Comparison of ENCODE assay signal across 2 cellular contexts in genomic region chr6:41008011-41008410, GRCh38.
TF ChIP-seq lines count a peak whose summit lies in the region.

No MANE protein-coding gene starts in this region.

TF ChIP-seq in A549, 52 proteins besides CTCF, POLR2A, EP300 and RAD21 (continued from another document):
- TF ChIP-seq PHF8 (IDR thresholded peaks at IDR 0.05; ENCODE audit: borderline replicate concordance, low read depth) (no peak), MAX (IDR thresholded peaks at IDR 0.05) (no peak), E2F6 (IDR thresholded peaks at IDR 0.05; ENCODE audit: borderline replicate concordance, low read depth) (no peak), HOXB5 (CRISPR knock-in tag; IDR thresholded peaks at IDR 0.05) (no peak), BCL3 (IDR thresholded peaks at IDR 0.05) (no peak), HMGXB4 (CRISPR knock-in tag; IDR thresholded peaks at IDR 0.05; ENCODE audit: borderline replicate concordance) (no peak), RCOR1 (IDR thresholded peaks at IDR 0.05; ENCODE audit: low read depth, low read length) (no peak), FOXS1 (CRISPR knock-in tag; IDR thresholded peaks at IDR 0.05) (no peak), CHD2 (IDR thresholded peaks at IDR 0.05; ENCODE audit: low read length, partially characterized antibody) (no peak), GATA3 (IDR thresholded peaks at IDR 0.05; ENCODE audit: borderline replicate concordance) (no peak), JUN (IDR thresholded peaks at IDR 0.05) (no peak), RNF2 (IDR thresholded peaks at IDR 0.05; ENCODE audit: borderline replicate concordance, low read depth) (no peak)

TF ChIP-seq in Ishikawa, 13 proteins besides CTCF, POLR2A, EP300 and RAD21 (continued from another document):
- no peak for TF ChIP-seq YY1 (IDR thresholded peaks at IDR 0.05; ENCODE audit: low read depth)
- no peak for TF ChIP-seq USF1 (IDR thresholded peaks at IDR 0.05)
- TF ChIP-seq MAX (IDR thresholded peaks at IDR 0.05) = no peak
